11 cellular contexts compared by ENCODE assay signal in the genomic region with DNA sequence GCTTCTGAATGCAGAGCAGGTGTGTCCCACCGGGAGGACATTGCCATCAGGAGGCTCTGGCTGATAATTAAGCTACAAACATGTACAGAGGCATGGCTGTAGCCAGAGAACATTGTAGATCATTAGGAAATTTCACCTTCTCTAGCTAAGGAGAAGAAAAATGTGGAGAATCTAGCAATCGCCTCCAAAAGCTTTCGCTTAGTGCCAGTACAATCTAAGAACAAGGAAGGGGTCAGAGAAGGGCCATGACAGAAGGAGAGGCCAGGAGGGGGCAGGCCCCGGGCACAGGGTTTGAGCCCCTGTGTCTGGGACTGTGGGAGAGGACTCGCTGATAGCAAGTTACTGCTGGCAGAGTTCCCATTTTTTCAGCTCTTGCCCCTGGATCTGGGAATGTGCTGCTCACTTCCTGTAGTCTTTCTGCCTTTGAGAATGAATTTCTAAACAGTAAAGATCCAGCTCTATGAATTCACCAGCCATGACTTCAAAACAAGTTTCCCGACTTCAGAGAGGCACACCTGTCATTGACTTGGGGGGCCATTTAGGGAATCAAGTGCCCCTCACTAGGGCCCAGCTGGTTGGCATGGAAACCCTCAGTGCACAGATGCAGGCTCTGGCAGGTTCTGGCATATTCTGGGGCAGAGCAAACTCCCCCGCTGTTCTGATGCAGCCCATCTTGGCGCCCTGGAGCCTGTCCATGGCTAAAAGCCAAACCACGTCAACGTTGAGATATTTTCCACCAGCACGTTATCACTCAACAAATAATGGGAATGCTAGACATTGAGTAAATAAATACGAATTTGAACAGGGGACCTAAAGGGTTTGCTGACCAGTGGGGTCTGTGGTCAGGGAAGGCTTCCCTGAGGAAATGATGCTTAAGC. TPM values are rescaled to one million over a fixed set of nuclear protein-coding genes. Genes with fewer than 3 reads are reported as not detected.
A peak's percentile ranks its signal among the peaks of the same experiment; 100 is the strongest.
DNase-seq lines count a peak whose midpoint lies in the region; ATAC-seq, FAIRE-seq and TF ChIP-seq lines count a peak whose summit lies in the region.
"Had no signal": no experiment of that assay in that cellular context is flagged by ENCODE, and none has a peak within 500 bp of the region (broad histone marks: within the 10 kb centered on the region; RNA-seq: fewer than 3 reads in every experiment).

No MANE protein-coding gene starts in this region.

- H3K9me1 ChIP-seq in endothelial cell of umbilical vein (replicated peaks; ENCODE audit: control insufficient read depth, extremely low read depth, insufficient read depth, low read length): no peaks in the 10 kb centered on the region

- no peak overlapping the region for H3K18ac ChIP-seq in neuronal stem cell (ENCODE audit: low read length)

- no TSS peak for BruUV-seq in endothelial cell of umbilical vein (replicated peaks; lab: Mats Ljungman, UMichigan)

- no peak overlapping the region for H2BK15ac ChIP-seq in neuronal stem cell (ENCODE audit: low read length)

- peak; percentile 59 for DNase-seq in EH (ENCODE audit: low read depth)
- peak; percentile 60 for DNase-seq in NCI-H460 (ENCODE audit: extremely low read depth, low read depth)
- peak; percentile 82 for DNase-seq in endothelial cell of umbilical vein (ENCODE audit: low read depth, low spot score)
- DNase-seq in neuronal stem cell (ENCODE audit: low spot score): no peak
- DNase-seq in hippocampal formation (lab: John Stamatoyannopoulos, UW): no peak
- no peak for DNase-seq in occipital lobe (lab: John Stamatoyannopoulos, UW)
- no peak for DNase-seq in NCI-H526 treated with DMSO at 0.1 percent for 48 hours (lab: John Stamatoyannopoulos, UW)
- DNase-seq: GDM1, naive B cell had no signal

- peak; percentile 47 for FAIRE-seq in endothelial cell of umbilical vein (lab: Jason Lieb, UNC)
- FAIRE-seq: H1 had no signal

- H3K4me2 ChIP-seq in endothelial cell of umbilical vein (ENCODE audit: insufficient read depth, low read length) (peak overlapping the region; percentile 46), neuronal stem cell (ENCODE audit: insufficient read depth, low read length, poor library complexity, severe bottlenecking) (no peak overlapping the region)

- peak overlapping the region; percentile 41 for H2AFZ ChIP-seq in endothelial cell of umbilical vein (ENCODE audit: low read depth, low read length)
- peak overlapping the region; percentile 39 for H2AFZ ChIP-seq in neuronal stem cell (ENCODE audit: low read length)

- no peak overlapping the region for H2AK5ac ChIP-seq in neuronal stem cell (ENCODE audit: low read depth, low read length)

- ATAC-seq in HG03432 (IDR thresholded peaks at IDR 0.05; ENCODE audit: unreplicated experiment): no peak

- H3K36me3 ChIP-seq in endothelial cell of umbilical vein (ENCODE audit: control insufficient read depth in 2 of 2, extremely low read depth in 1 of 2, insufficient read depth in 2 of 2, low read length in 2 of 2) (no peaks in the 10 kb centered on the region), neuronal stem cell (replicated peaks in 1 of 2; ENCODE audit: control insufficient read depth in 2 of 2, insufficient read depth in 2 of 2, low read length in 2 of 2) (no peaks in the 10 kb centered on the region)

- no peaks in the 10 kb centered on the region for H3K79me1 ChIP-seq in neuronal stem cell (ENCODE audit: low read depth, low read length)

- H4K91ac ChIP-seq in neuronal stem cell (ENCODE audit: low read depth, low read length, poor library complexity): no peak overlapping the region

- H3K9ac ChIP-seq in endothelial cell of umbilical vein (replicated peaks; ENCODE audit: extremely low read depth, insufficient read depth, low read length) (peak overlapping the region; percentile 28), neuronal stem cell (ENCODE audit: low read depth, low read length, poor library complexity) (no peak overlapping the region)

- H3K27ac ChIP-seq in endothelial cell of umbilical vein (ENCODE audit: insufficient read depth, low read depth, low read length) (peak overlapping the region; percentile 75), neuronal stem cell (replicated peaks; ENCODE audit: low read length) (no peak overlapping the region)

- no peak overlapping the region for H2BK12ac ChIP-seq in neuronal stem cell (ENCODE audit: low read length)

- H2BK120ac ChIP-seq in neuronal stem cell (ENCODE audit: low read depth, low read length): no peak overlapping the region

- no peak for TF ChIP-seq CTCF in endothelial cell of umbilical vein (IDR thresholded peaks at IDR 0.05; ENCODE audit: extremely low read depth in 1 of 2, insufficient read depth in 1 of 2, low read depth in 1 of 2, low read length in 2 of 2)

- no peak overlapping the region for H4K8ac ChIP-seq in neuronal stem cell (ENCODE audit: low read depth, low read length)

- intact Hi-C loops in endothelial cell of umbilical vein (cut with micrococcal nuclease): loop anchor here (10.0 kb wide), 1 partner anchor 1670 kb away; no protein-coding TSS in a partner anchor

- H4K20me1 ChIP-seq in endothelial cell of umbilical vein (replicated peaks; ENCODE audit: control insufficient read depth, extremely low read depth, insufficient read depth, low read length): no peaks in the 10 kb centered on the region

- H3K23ac ChIP-seq in neuronal stem cell (ENCODE audit: low read depth, low read length, poor library complexity): no peak overlapping the region

- WGBS in neuronal stem cell (ENCODE audit: extremely low coverage in 2 of 2, insufficient read length in 2 of 2, insufficient replicate concordance in 1 of 2), 2 donors: no CpG with 5 or more reads among the region's 12 CpGs

- H3K27me3 ChIP-seq in endothelial cell of umbilical vein (ENCODE audit: control insufficient read depth in 2 of 2, insufficient read depth in 2 of 2, low read length in 2 of 2) (no peaks in the 10 kb centered on the region), neuronal stem cell (ENCODE audit: control insufficient read depth in 3 of 3, insufficient read depth in 3 of 3, low read depth in 1 of 3, low read length in 3 of 3) (peaks cover 0 to 12% (median 0%) of the 10 kb centered on the region in 3 experiments)

- POLR2A ChIA-PET in endothelial cell of umbilical vein (lab: Charles Lee): no interaction called here

- TF ChIP-seq POLR2A in endothelial cell of umbilical vein (IDR thresholded peaks at IDR 0.05; ENCODE audit: low read depth, low read length): no peak

- no peaks in the 10 kb centered on the region for H3K9me3 ChIP-seq in endothelial cell of umbilical vein (replicated peaks; ENCODE audit: control insufficient read depth, insufficient read depth, low read length)
- H3K9me3 ChIP-seq in neuronal stem cell (replicated peaks in 1 of 2; ENCODE audit: control insufficient read depth in 2 of 2, insufficient read depth in 1 of 2, low read depth in 1 of 2, low read length in 2 of 2): no peaks in the 10 kb centered on the region

- H3K4me1 ChIP-seq in endothelial cell of umbilical vein (ENCODE audit: control insufficient read depth, extremely low read depth, insufficient read depth, low read length) (peaks cover 9% of the 10 kb centered on the region), neuronal stem cell (ENCODE audit: control insufficient read depth in 2 of 2, insufficient read depth in 1 of 2, low read depth in 1 of 2, low read length in 2 of 2) (peaks cover 2 to 4% of the 10 kb centered on the region in 2 donors)

- CTCF ChIA-PET in endothelial cell of umbilical vein (lab: Charles Lee): interaction anchor here (0.7 to 2.8 kb wide), 12 partner anchors 9 to 1673 kb away, joined by 3 to 24 read pairs (median 4); no protein-coding TSS in a partner anchor

- no peak overlapping the region for H3K4ac ChIP-seq in neuronal stem cell (ENCODE audit: low read length)

- H3K4me3 ChIP-seq in endothelial cell of umbilical vein (replicated peaks in 1 of 3; ENCODE audit: insufficient read depth in 1 of 3, low read depth in 1 of 3, low read length in 3 of 3) (no peak overlapping the region), neuronal stem cell (ENCODE audit: low read length in 2 of 2) (no peak overlapping the region)

- H3K79me2 ChIP-seq in endothelial cell of umbilical vein (ENCODE audit: control insufficient read depth, insufficient read depth, low read length): no peaks in the 10 kb centered on the region

- H3K14ac ChIP-seq in neuronal stem cell (ENCODE audit: low read length): no peak overlapping the region

- no peak overlapping the region for H2BK5ac ChIP-seq in neuronal stem cell (ENCODE audit: low read length)

- dilution Hi-C loops in endothelial cell of umbilical vein (cut with MboI; ENCODE audit: extremely low pct_ligation_motif_present, low sequenced_read_pairs): no loop called here

TF ChIP-seq in endothelial cell of umbilical vein, 7 proteins besides CTCF, POLR2A, EP300 and RAD21:
- TF ChIP-seq MYC (IDR thresholded peaks at IDR 0.05; ENCODE audit: low read depth, low read length) (no peak), POLR2AphosphoS5 (IDR thresholded peaks at IDR 0.05; ENCODE audit: insufficient read depth, low read depth, low read length) (peak; percentile 19)
TF ChIP-seq in endothelial cell of umbilical vein: peak in this region for 1.

RNA-seq across cellular contexts. Expression of a gene that starts 59.5 kb away (rescaled TPM):
- total RNA-seq in NCI-H460 (2014; rRNA removed; shearing (Covaris generic)): 0.32 and 0.49 TPM in 2 replicates
- 0.95 and 1.5 TPM in 2 replicates for polyA plus RNA-seq in NCI-H460 (2014; cell fraction: nucleus; rRNA removed)
- total RNA-seq in endothelial cell of umbilical vein (not detected in 2 replicates), occipital lobe (44.5 TPM)
- polyA plus RNA-seq in endothelial cell of umbilical vein: not detected in 2 replicates
- 0.01 TPM in 1 of 2 replicates, not detected in the other for polyA plus RNA-seq in endothelial cell of umbilical vein (2011; cell fraction: cytosol; rRNA removed)
- polyA plus RNA-seq in endothelial cell of umbilical vein (2011; cell fraction: nucleus; rRNA removed): not detected in 2 replicates
- polyA plus RNA-seq in endothelial cell of umbilical vein (2012): not detected in 2 replicates
- polyA minus RNA-seq in endothelial cell of umbilical vein: not detected in 2 replicates
- not detected for polyA minus RNA-seq in endothelial cell of umbilical vein (2011; cell fraction: cytosol; rRNA and poly(A)+ RNA removed)
- polyA minus RNA-seq in endothelial cell of umbilical vein (2011; cell fraction: nucleus; rRNA and poly(A)+ RNA removed): not detected in 2 replicates
- 8.3 TPM for polyA plus RNA-seq in neuronal stem cell (2013, experiment 1 of 2)
- polyA plus RNA-seq in neuronal stem cell (2013, experiment 2 of 2): 8.6 TPM

Comparison
In these comparisons a context has a peak if more than half of its experiments do, and no peak if none do; other contexts are left out.
1. DNase-seq: peak in EH (single experiment), NCI-H460 (single experiment) and endothelial cell of umbilical vein (single experiment); none in neuronal stem cell (single experiment), hippocampal formation (0 of 2), occipital lobe (single experiment) and NCI-H526 treated with DMSO at 0.1 percent for 48 hours (single experiment).
2. RNA of a gene that starts 59.5 kb away (total RNA-seq): 44.5 TPM in occipital lobe (single experiment); 0.32 to 0.49 TPM in NCI-H460 and not detected in endothelial cell of umbilical vein; every median in the first group is over 10 times any median in the second.